19 cellular contexts compared by ENCODE assay signal in genomic region chr9:113949206-113950078, GRCh38.
A peak's percentile ranks its signal among the peaks of the same experiment; 100 is the strongest.
DNase-seq lines count a peak whose midpoint lies in the region; TF ChIP-seq lines count a peak whose summit lies in the region.
"Had no signal": no experiment of that assay in that cellular context is flagged by ENCODE, and none has a peak within 500 bp of the region (broad histone marks: within the 10 kb centered on the region; RNA-seq: fewer than 3 reads in every experiment).

No MANE protein-coding gene starts in this region.

- no peaks in the 10 kb centered on the region for H3K36me3 ChIP-seq in right atrium auricular region

- H3K27me3 ChIP-seq in right atrium auricular region = no peaks in the 10 kb centered on the region

- no peak for TF ChIP-seq POLR2A in lower leg skin (IDR thresholded peaks at IDR 0.05)

- peaks cover 36% of the 10 kb centered on the region for H3K4me1 Mint-ChIP-seq in type B pancreatic cell (ENCODE audit: unreplicated experiment)

- H3K27ac ChIP-seq in right atrium auricular region = no peak overlapping the region
- no peak overlapping the region for H3K27ac ChIP-seq in RWPE1
- H3K27ac ChIP-seq: GM23248, KMS-11 had no signal

- intact Hi-C loops in cardiac septum (cut with DNase I) = no loop called here
- intact Hi-C loops in lower leg skin (cut with DNase I; ENCODE audit: low total_unique reads) = no loop called here

- POLR2A ChIA-PET in RWPE1 (lab: Yijun Ruan, JAX; ENCODE audit: low non-redundant PET) = no interaction called here

- no peaks in the 10 kb centered on the region for H3K27me3 Mint-ChIP-seq in type B pancreatic cell

- H3K4me3 Mint-ChIP-seq in type B pancreatic cell = no peak overlapping the region

- no peaks in the 10 kb centered on the region for H3K9me3 ChIP-seq in right atrium auricular region

- TF ChIP-seq CTCF in right atrium auricular region (IDR thresholded peaks at IDR 0.05) = no peak
- TF ChIP-seq CTCF in lower leg skin (IDR thresholded peaks at IDR 0.05) = no peak
- TF ChIP-seq CTCF in type B pancreatic cell (conservative IDR thresholded peaks at IDR 0.05) = no peak
- no peak for TF ChIP-seq CTCF in RWPE1 (conservative IDR thresholded peaks at IDR 0.05; ENCODE audit: low read depth)

- WGBS in lower leg skin, 2 donors = 89 to 91% methylated on average over 22 of the region's 22 CpGs

- peaks cover 10% of the 10 kb centered on the region for H3K36me3 Mint-ChIP-seq in type B pancreatic cell

- no peak overlapping the region for H3K27ac Mint-ChIP-seq in type B pancreatic cell

- H3K9me3 Mint-ChIP-seq in type B pancreatic cell = no peaks in the 10 kb centered on the region

- CTCF ChIA-PET in RWPE1 (lab: Yijun Ruan, JAX) = no interaction called here

- H3K4me1 ChIP-seq in right atrium auricular region = no peaks in the 10 kb centered on the region

- DNase-seq in right atrium auricular region (ENCODE audit: low spot score) (peak; percentile 32), cardiac septum (ENCODE audit: low spot score) (no peak), ecto neural progenitor cell (ENCODE audit: low spot score) (peak; percentile 34), lower leg skin (ENCODE audit: low spot score in 2 of 2) (peak; percentile 7 to 63), type B pancreatic cell (ENCODE audit: extremely low spot score, unreplicated experiment) (peak; percentile 55), RWPE1 (ENCODE audit: low spot score) (no peak), C1 segment of cervical spinal cord (lab: John Stamatoyannopoulos, UW) (no peak)
- no peak for DNase-seq in stimulated activated CD4-positive, alpha-beta T cell treated with anti-CD3 and anti-CD28 coated beads, Interleukin-2, amount 100 ng/mL, for 48 hours
- DNase-seq: DMS79, GM23248, IMR-90, NCI-H1092 treated with DMSO at 0.1 percent for 48 hours, NCI-H146, NCI-H2029, NCI-H2171, NCI-H345, NCI-H524 treated with DMSO at 0.1 percent for 48 hours, Right ventricle myocardium superior had no signal

- H3K4me3 ChIP-seq in right atrium auricular region (no peak overlapping the region), lower leg skin (ENCODE audit: low read depth, poor library complexity, severe bottlenecking) (no peak overlapping the region)
- H3K4me3 ChIP-seq: GM23248 had no signal

Comparison
In these comparisons a context has a peak if more than half of its experiments do, and no peak if none do; other contexts are left out.
1. DNase-seq: peak in right atrium auricular region (single experiment), ecto neural progenitor cell (single experiment), lower leg skin (2 of 2) and type B pancreatic cell (single experiment); none in cardiac septum (single experiment), stimulated activated CD4-positive, alpha-beta T cell treated with anti-CD3 and anti-CD28 coated beads, Interleukin-2, amount 100 ng/mL, for 48 hours (0 of 2), RWPE1 (single experiment) and C1 segment of cervical spinal cord (0 of 14).